8 cellular contexts compared by ENCODE assay signal in genomic region chr16:28326881-28327610, GRCh38. TPM values are rescaled to one million over a fixed set of nuclear protein-coding genes. Genes with fewer than 3 reads are reported as not detected.
DNase-seq lines count a peak whose midpoint lies in the region; ATAC-seq and TF ChIP-seq lines count a peak whose summit lies in the region.

No MANE protein-coding gene starts in this region.

- H3K27ac Mint-ChIP-seq in Calu3 (ENCODE audit: unreplicated experiment): no peak overlapping the region
- no peak overlapping the region for H3K27ac Mint-ChIP-seq in activated naive CD4-positive, alpha-beta T cell treated with anti-CD3 and anti-CD28 coated beads, Interleukin-2, amount 50 U/mL, for 72 hours

- no peaks in the 10 kb centered on the region for H3K4me1 ChIP-seq in right atrium auricular region
- H3K4me1 ChIP-seq in spleen: no peaks in the 10 kb centered on the region

- H3K27me3 Mint-ChIP-seq in Calu3 (ENCODE audit: unreplicated experiment): no peaks in the 10 kb centered on the region

- H3K4me3 Mint-ChIP-seq in Calu3 (ENCODE audit: low read depth, unreplicated experiment): no peak overlapping the region

- H3K27ac ChIP-seq in HL-60 (replicated peaks): no peak overlapping the region
- no peak overlapping the region for H3K27ac ChIP-seq in right atrium auricular region
- no peak overlapping the region for H3K27ac ChIP-seq in spleen

- TF ChIP-seq CTCF in Calu3 (IDR thresholded peaks at IDR 0.05; ENCODE audit: unreplicated experiment): peak; percentile 80
- peak; percentile 93 for TF ChIP-seq CTCF in HL-60 (IDR thresholded peaks at IDR 0.05; ENCODE audit: insufficient read depth, low read length)
- TF ChIP-seq CTCF in right atrium auricular region (IDR thresholded peaks at IDR 0.05): peak; percentile 34 to 72
- TF ChIP-seq CTCF in spleen (IDR thresholded peaks at IDR 0.05 in 8 of 11, conservative IDR thresholded peaks at IDR 0.05 in 3 of 11): peak; percentile 58 to 91 (median 79)
- no peak for TF ChIP-seq CTCF in omental fat pad (IDR thresholded peaks at IDR 0.05)

- WGBS in spleen, 5 donors: 54 to 56% (median 54%) methylated on average over 12 of the region's 12 CpGs

- DNase-seq in Calu3 (peak; percentile 75), HL-60 (ENCODE audit: low read depth in 1 of 2, low spot score in 1 of 2) (peak; percentile 22 to 67), right atrium auricular region (ENCODE audit: low spot score) (peak; percentile 65), spleen (peak; percentile 89), omental fat pad (ENCODE audit: low spot score) (no peak)
- DNase-seq in activated naive CD4-positive, alpha-beta T cell treated with anti-CD3 and anti-CD28 coated beads, Interleukin-2, amount 50 U/mL, for 72 hours (ENCODE audit: low spot score in 2 of 2): peak; percentile 59 to 71

- H3K9me3 ChIP-seq in right atrium auricular region: no peaks in the 10 kb centered on the region
- H3K9me3 ChIP-seq in spleen: no peaks in the 10 kb centered on the region

- peaks cover 5% of the 10 kb centered on the region for H3K36me3 Mint-ChIP-seq in Calu3 (ENCODE audit: insufficient read depth, unreplicated experiment)
- H3K36me3 Mint-ChIP-seq in activated naive CD4-positive, alpha-beta T cell treated with anti-CD3 and anti-CD28 coated beads, Interleukin-2, amount 50 U/mL, for 72 hours: no peaks in the 10 kb centered on the region

- ATAC-seq in SK-N-SH treated with all-trans-retinoic acid at 6 μM for 48 hours (peak; percentile 87), omental fat pad (ENCODE audit: low FRiP score) (no peak), GM18861 (IDR thresholded peaks at IDR 0.05; ENCODE audit: unreplicated experiment) (no peak)
- peak; percentile 76 to 83 for ATAC-seq in activated naive CD4-positive, alpha-beta T cell treated with anti-CD3 and anti-CD28 coated beads, Interleukin-2, amount 50 U/mL, for 72 hours

- no peaks in the 10 kb centered on the region for H3K9me3 Mint-ChIP-seq in Calu3 (ENCODE audit: low read depth, unreplicated experiment)
- H3K9me3 Mint-ChIP-seq in activated naive CD4-positive, alpha-beta T cell treated with anti-CD3 and anti-CD28 coated beads, Interleukin-2, amount 50 U/mL, for 72 hours: no peaks in the 10 kb centered on the region

- no peaks in the 10 kb centered on the region for H3K36me3 ChIP-seq in right atrium auricular region
- no peaks in the 10 kb centered on the region for H3K36me3 ChIP-seq in spleen

- CTCF ChIA-PET in Calu3 (lab: Charles Lee): no interaction called here

- no peak for TF ChIP-seq POLR2A in spleen (IDR thresholded peaks at IDR 0.05)

- H3K27me3 ChIP-seq in HL-60 (ENCODE audit: insufficient read depth, poor library complexity, severe bottlenecking) (no peaks in the 10 kb centered on the region), right atrium auricular region (no peaks in the 10 kb centered on the region), spleen (replicated peaks in 1 of 7) (no peaks in the 10 kb centered on the region)

- H3K4me3 ChIP-seq in HL-60 (replicated peaks; ENCODE audit: insufficient read depth, low read length) (no peak overlapping the region), right atrium auricular region (no peak overlapping the region), spleen (no peak overlapping the region)

- no TSS peak for BruUV-seq in Calu3 (replicated peaks; lab: Mats Ljungman, UMichigan)

- intact Hi-C loops in Calu3 (cut with micrococcal nuclease; ENCODE audit: unreplicated experiment) (no loop called here), spleen (cut with DNase I; ENCODE audit: low total_unique reads) (no loop called here)

- H3K4me1 Mint-ChIP-seq in Calu3 (ENCODE audit: low read depth, unreplicated experiment): peaks cover 7% of the 10 kb centered on the region

TF ChIP-seq in SK-N-SH treated with all-trans-retinoic acid at 6 μM for 48 hours, 23 proteins besides CTCF, POLR2A, EP300 and RAD21 (continues in another document):
- TF ChIP-seq CSRNP3 (CRISPR knock-in tag; IDR thresholded peaks at IDR 0.05) (no peak), ZFP3 (CRISPR knock-in tag; IDR thresholded peaks at IDR 0.05) (no peak), ZNF565 (CRISPR knock-in tag; conservative IDR thresholded peaks at IDR 0.05; ENCODE audit: low read depth) (no peak), RARB (CRISPR knock-in tag; IDR thresholded peaks at IDR 0.05) (no peak), PATZ1 (CRISPR knock-in tag; IDR thresholded peaks at IDR 0.05; ENCODE audit: borderline replicate concordance) (no peak), ESRRG (CRISPR knock-in tag; IDR thresholded peaks at IDR 0.05) (no peak), ZNF70 (CRISPR knock-in tag; IDR thresholded peaks at IDR 0.05) (no peak), TSHZ2 (CRISPR knock-in tag; IDR thresholded peaks at IDR 0.05) (no peak), POU6F1 (CRISPR knock-in tag; IDR thresholded peaks at IDR 0.05; ENCODE audit: borderline replicate concordance, low read depth) (no peak)

RNA-seq across cellular contexts. Expression of gene SBK1, which starts 34.7 kb away (rescaled TPM):
- total RNA-seq in Calu3 (2022): 4.4 and 4.9 TPM in 2 replicates
- 1 to 10 TPM; 2.0 to 4.2 TPM for total RNA-seq in activated naive CD4-positive, alpha-beta T cell treated with anti-CD3 and anti-CD28 coated beads, Interleukin-2, amount 50 U/mL, for 72 hours
- total RNA-seq in right atrium auricular region: under 1 TPM; 0.47 to 0.52 TPM
- total RNA-seq in spleen: 1 to 10 TPM; 1.0 to 2.8 (median 2.1) TPM
- under 1 TPM; 0.30 to 0.70 (median 0.46) TPM for polyA plus RNA-seq in spleen
- under 1 TPM in 3 of 4 donors, not detected in 1; 0.09 to 0.38 (median 0.12) TPM for total RNA-seq in omental fat pad

RNA-seq across cellular contexts. Expression of gene NPIPB6, which starts 36.3 kb away (rescaled TPM):
- total RNA-seq in Calu3 (2022): 2.5 and 2.6 TPM in 2 replicates
- 1 to 10 TPM; 2.3 to 5.2 TPM for total RNA-seq in activated naive CD4-positive, alpha-beta T cell treated with anti-CD3 and anti-CD28 coated beads, Interleukin-2, amount 50 U/mL, for 72 hours
- 1 to 10 TPM in 1 of 2 donors, not detected in 1; 1.1 TPM for total RNA-seq in right atrium auricular region
- total RNA-seq in spleen: 10 to 100 TPM in 2 of 7 donors, 1 to 10 TPM in 3, under 1 TPM in 1, not detected in 1; 0.36 to 12.5 (median 6.0) TPM
- 1 to 10 TPM in 1 of 3 donors, under 1 TPM in 2; 0.58 to 1.0 (median 0.59) TPM for polyA plus RNA-seq in spleen
- total RNA-seq in omental fat pad: 1 to 10 TPM in 3 of 4 donors, not detected in 1; 2.7 to 3.1 (median 3.1) TPM

Comparison
In these comparisons a context has a peak if more than half of its experiments do, and no peak if none do; other contexts are left out.
1. CTCF ChIP-seq: peak in Calu3 (single experiment), HL-60 (single experiment), right atrium auricular region (2 of 2) and spleen (11 of 11); none in omental fat pad (0 of 3).
2. ATAC-seq: peak in SK-N-SH treated with all-trans-retinoic acid at 6 μM for 48 hours (single experiment) and activated naive CD4-positive, alpha-beta T cell treated with anti-CD3 and anti-CD28 coated beads, Interleukin-2, amount 50 U/mL, for 72 hours (2 of 2); none in omental fat pad (single experiment) and GM18861 (single experiment).